8 cellular contexts compared by ENCODE assay signal in genomic region chr1:119141020-119141424, GRCh38. TPM values are rescaled to one million over a fixed set of nuclear protein-coding genes. Genes with fewer than 3 reads are reported as not detected.
A peak's percentile ranks its signal among the peaks of the same experiment; 100 is the strongest.
DNase-seq lines count a peak whose midpoint lies in the region; ATAC-seq, FAIRE-seq and TF ChIP-seq lines count a peak whose summit lies in the region.

No MANE protein-coding gene starts in this region.

- TF ChIP-seq CTCF in LNCAP (IDR thresholded peaks at IDR 0.05): peak; percentile 51
- peak; percentile 52 for TF ChIP-seq CTCF in osteocyte (IDR thresholded peaks at IDR 0.05)

- no peak for TF ChIP-seq POLR2A in erythroblast (IDR thresholded peaks at IDR 0.05; ENCODE audit: low read length)

- H3K36me3 Mint-ChIP-seq in osteocyte (ENCODE audit: unreplicated experiment): no peaks in the 10 kb centered on the region

- H3K4me3 Mint-ChIP-seq in osteocyte (ENCODE audit: unreplicated experiment): no peak overlapping the region

- peaks cover 11% of the 10 kb centered on the region for H3K4me1 ChIP-seq in ES-I3 (ENCODE audit: insufficient read depth, low read length)

- intact Hi-C loops in posterior vena cava (cut with DNase I): no loop called here

- H3K9me3 Mint-ChIP-seq in osteocyte (ENCODE audit: unreplicated experiment): no peaks in the 10 kb centered on the region

- peaks cover 13% of the 10 kb centered on the region for H3K4me1 Mint-ChIP-seq in osteocyte (ENCODE audit: unreplicated experiment)

- no peaks in the 10 kb centered on the region for H3K27me3 Mint-ChIP-seq in osteocyte (ENCODE audit: unreplicated experiment)

- FAIRE-seq in frontal cortex (lab: Jason Lieb, UNC): no peak

- peak overlapping the region; percentile 67 for H3K9ac ChIP-seq in ES-I3 (ENCODE audit: low read depth, low read length)

- no peak for ATAC-seq in HG03342 (IDR thresholded peaks at IDR 0.05; ENCODE audit: unreplicated experiment)

- no peaks in the 10 kb centered on the region for H3K9me3 ChIP-seq in ES-I3 (ENCODE audit: control insufficient read depth, insufficient read depth, low read length)

- H3K27ac Mint-ChIP-seq in osteocyte (ENCODE audit: unreplicated experiment): no peak overlapping the region

- H3K36me3 ChIP-seq in ES-I3 (ENCODE audit: insufficient read depth, low read length): no peaks in the 10 kb centered on the region

- peak; percentile 53 to 67 for DNase-seq in activated CD4-positive, alpha-beta T cell treated with anti-CD3 and anti-CD28 coated beads, Interleukin-2, amount 50 U/mL, for 48 hours
- DNase-seq in erythroblast (lab: John Stamatoyannopoulos, UW): peak; percentile 68 to 74
- no peak for DNase-seq in osteocyte (ENCODE audit: extremely low spot score, unreplicated experiment)
- no peak for DNase-seq in posterior vena cava (ENCODE audit: low spot score)
- no peak for DNase-seq in frontal cortex (ENCODE audit: low spot score in 2 of 2)

RNA-seq across cellular contexts. Expression of gene WARS2, which starts 0.6 kb away (rescaled TPM):
- 9.8 and 13.2 TPM in 2 replicates for total RNA-seq in osteocyte
- 10 to 100 TPM in 1 of 2 donors, 1 to 10 TPM in 1; 9.2 to 13.0 TPM for total RNA-seq in posterior vena cava
- total RNA-seq in frontal cortex: 9.0 TPM

Comparison
In these comparisons a context has a peak if more than half of its experiments do, and no peak if none do; other contexts are left out.
1. DNase-seq: peak in activated CD4-positive, alpha-beta T cell treated with anti-CD3 and anti-CD28 coated beads, Interleukin-2, amount 50 U/mL, for 48 hours (2 of 2) and erythroblast (2 of 2); none in osteocyte (single experiment), posterior vena cava (single experiment) and frontal cortex (0 of 2).